ENCODE assay signal across 8 cellular contexts in the genomic region with DNA sequence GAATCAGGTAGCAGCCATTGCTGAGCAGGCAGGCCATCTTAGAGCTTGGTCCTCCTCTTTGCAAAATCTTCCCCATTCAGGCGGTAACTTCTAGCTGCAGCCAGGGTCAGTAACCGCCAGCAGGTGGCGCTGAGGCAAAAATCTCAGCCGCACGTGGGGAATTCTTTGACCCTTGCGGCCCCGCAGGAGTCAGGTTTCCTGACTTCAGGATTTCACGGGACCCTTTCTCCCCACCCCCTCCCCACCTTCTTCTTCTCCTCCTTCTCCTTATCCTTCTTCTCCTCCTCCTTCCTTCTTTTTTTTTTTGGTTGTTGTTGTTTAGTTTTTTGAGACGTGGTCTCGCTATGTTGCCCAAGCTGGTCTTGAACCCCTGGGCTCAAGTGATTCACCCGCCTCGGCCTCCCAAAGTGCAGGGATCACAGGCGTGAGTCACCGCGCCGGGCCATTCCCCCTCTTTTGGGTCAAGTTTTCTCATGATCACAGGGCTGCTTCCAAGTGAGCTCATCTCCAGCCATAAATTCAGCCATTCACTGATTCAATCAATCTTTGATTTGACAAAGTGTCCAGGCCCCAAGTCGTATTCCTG. TPM values are rescaled to one million over a fixed set of nuclear protein-coding genes. Genes with fewer than 3 reads are reported as not detected.
A peak's percentile ranks its signal among the peaks of the same experiment; 100 is the strongest.
DNase-seq lines count a peak whose midpoint lies in the region; ATAC-seq lines count a peak whose summit lies in the region.

No MANE protein-coding gene starts in this region.

- H3K4me1 Mint-ChIP-seq in memory B cell: peaks cover 16% of the 10 kb centered on the region

- no peak overlapping the region for H3K27ac Mint-ChIP-seq in memory B cell

- no peak overlapping the region for H3K4me3 Mint-ChIP-seq in memory B cell

- ATAC-seq in memory B cell (ENCODE audit: low read depth): peak; percentile 62
- no peak for ATAC-seq in HG03565 (IDR thresholded peaks at IDR 0.05; ENCODE audit: unreplicated experiment)

- H3K36me3 Mint-ChIP-seq in memory B cell: no peaks in the 10 kb centered on the region

- peak; percentile 22 to 45 for DNase-seq in NOMO-1 (lab: John Stamatoyannopoulos, UW; ENCODE audit: unreplicated experiment in 2 of 2)
- DNase-seq in NOMO-1 treated with dmso at 0.1 percent for 144 hours (lab: John Stamatoyannopoulos, UW; ENCODE audit: unreplicated experiment): no peak
- DNase-seq in NCI-H2171 treated with DMSO at 0.1 percent for 48 hours (lab: John Stamatoyannopoulos, UW): peak; percentile 31
- DNase-seq in activated CD4-positive, alpha-beta T cell treated with anti-CD3 and anti-CD28 coated beads, Interleukin-2, amount 50 U/mL, for 1 hour: peak; percentile 67
- DNase-seq in dermis blood vessel endothelial cell: peak; percentile 73
- DNase-seq in memory B cell (ENCODE audit: low spot score in 2 of 2): peak; percentile 58 to 66
- DNase-seq in stimulated activated CD8-positive, alpha-beta memory T cell treated with anti-CD3 and anti-CD28 coated beads, Interleukin-15, amount 100 ng/mL, for 48 hours (ENCODE audit: low read depth in 2 of 2): peak; percentile 25 to 38

- peaks cover 3% of the 10 kb centered on the region for H3K27me3 Mint-ChIP-seq in memory B cell

- no peaks in the 10 kb centered on the region for H3K9me3 Mint-ChIP-seq in memory B cell

RNA-seq across cellular contexts. Expression of a gene that starts 33.4 kb away (rescaled TPM):
- total RNA-seq in dermis blood vessel endothelial cell: 0.17 and 0.33 TPM in 2 replicates

RNA-seq across cellular contexts. Expression of a gene that starts 52.6 kb away (rescaled TPM):
- 2.5 and 4.8 TPM in 2 replicates for total RNA-seq in dermis blood vessel endothelial cell
